21 cellular contexts compared by ENCODE assay signal in the genomic region with DNA sequence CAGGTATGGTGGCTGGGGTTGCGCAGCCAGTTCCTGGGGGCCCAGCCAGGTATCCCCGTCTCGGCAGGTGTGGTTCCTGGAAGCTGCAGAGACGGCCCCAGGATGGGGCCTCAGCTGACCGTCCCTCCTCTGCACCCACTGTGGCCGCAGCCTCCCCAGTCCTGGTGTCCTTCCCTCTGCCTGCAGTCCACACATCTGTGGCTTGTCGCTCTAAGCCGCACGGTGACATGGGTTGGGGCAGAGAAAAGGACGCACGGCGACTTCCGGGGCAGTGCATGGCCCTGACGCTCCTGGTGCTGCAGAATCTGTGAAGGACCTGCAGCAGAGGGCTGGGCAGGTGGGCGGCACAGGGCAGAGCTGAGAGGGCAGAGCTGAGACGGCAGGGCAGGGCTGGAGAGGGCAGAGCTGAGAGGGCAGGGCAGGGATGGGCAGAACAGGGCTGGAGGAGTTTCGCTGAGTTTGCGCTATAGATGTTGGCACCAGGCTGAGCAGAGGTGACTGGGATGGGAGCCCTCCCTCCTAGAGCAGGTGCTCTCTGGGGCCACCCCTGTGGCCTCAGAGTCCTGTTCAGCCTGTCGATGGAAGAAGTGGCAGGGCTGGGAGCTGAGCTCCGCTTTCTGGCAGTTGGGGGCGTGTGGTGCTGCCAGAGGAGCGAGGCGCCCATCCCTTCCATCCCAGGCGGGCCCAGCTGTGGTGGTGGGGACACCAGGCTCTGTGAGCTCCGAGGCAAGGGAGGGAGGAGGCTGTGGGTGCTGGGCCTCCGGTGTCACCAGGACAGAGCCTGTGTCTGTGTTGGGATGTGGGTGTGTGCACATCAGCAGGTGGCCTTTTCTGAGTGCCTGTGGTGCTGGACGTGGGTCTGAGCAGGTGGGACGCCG. TPM values are rescaled to one million over a fixed set of nuclear protein-coding genes. Genes with fewer than 3 reads are reported as not detected.
DNase-seq lines count a peak whose midpoint lies in the region; ATAC-seq and TF ChIP-seq lines count a peak whose summit lies in the region.
"Had no signal": no experiment of that assay in that cellular context is flagged by ENCODE, and none has a peak within 500 bp of the region (broad histone marks: within the 10 kb centered on the region; RNA-seq: fewer than 3 reads in every experiment).

No MANE protein-coding gene starts in this region.

- peaks cover 11 to 26% (median 20%) of the 10 kb centered on the region in 10 experiments; a peak in 18 of 20 replicates for H3K4me1 ChIP-seq in BLaER1 treated with 17β-estradiol and CSF1 and Interleukin-3, amounts not matched to agents 10 nM and 100 nM
- H3K4me1 ChIP-seq in neuronal stem cell (ENCODE audit: control insufficient read depth in 2 of 2, insufficient read depth in 1 of 2, low read depth in 1 of 2, low read length in 2 of 2) = no peaks in the 10 kb centered on the region

- peaks cover 28% of the 10 kb centered on the region for H3K36me3 Mint-ChIP-seq in endothelial cell (ENCODE audit: low read depth, unreplicated experiment)

- peak overlapping the region; percentile 42 for H3K27ac Mint-ChIP-seq in endothelial cell (ENCODE audit: unreplicated experiment)

- no peaks in the 10 kb centered on the region for H3K9me3 Mint-ChIP-seq in endothelial cell (ENCODE audit: unreplicated experiment)
- H3K9me3 Mint-ChIP-seq: CD8-positive, alpha-beta memory T cell had no signal

- no peaks in the 10 kb centered on the region for H3K4me1 Mint-ChIP-seq in endothelial cell (ENCODE audit: unreplicated experiment)
- H3K4me1 Mint-ChIP-seq: CD8-positive, alpha-beta memory T cell had no signal

- no peak overlapping the region for H2AFZ ChIP-seq in neuronal stem cell (ENCODE audit: low read length)

- H4K8ac ChIP-seq in neuronal stem cell (ENCODE audit: low read depth, low read length) = peak overlapping the region; percentile 65

- DNase-seq in NCI-H510A (lab: John Stamatoyannopoulos, UW) = peak; percentile 38
- no peak for DNase-seq in endothelial cell (ENCODE audit: low spot score)
- no peak for DNase-seq in neuronal stem cell (ENCODE audit: low spot score)
- DNase-seq in NCI-H2107 treated with DMSO at 0.1 percent for 48 hours (lab: John Stamatoyannopoulos, UW; ENCODE audit: unreplicated experiment) = no peak
- DNase-seq: Calu3; CD8-positive, alpha-beta memory T cell; DMS153; GOT3; KG1; NCI-H1092; NCI-H1436; NCI-H187 treated with DMSO at 0.1 percent for 48 hours; NCI-H2107; NCI-H524; NCI-H774; NK-92 treated with Interleukin-12 subunit alpha and Interleukin-12 subunit beta, amount 100 ng/mL, for 24 hours had no signal

- WGBS in neuronal stem cell (ENCODE audit: extremely low coverage in 2 of 2, insufficient read length in 2 of 2, insufficient replicate concordance in 1 of 2), 2 donors = no CpG with 5 or more reads among the region's 29 CpGs

- no peak overlapping the region for H3K4ac ChIP-seq in neuronal stem cell (ENCODE audit: low read length)

- peaks cover 0 to 49% (median 0%) of the 10 kb centered on the region in 11 experiments; a peak in 6 of 22 replicates for H4K20me1 ChIP-seq in BLaER1 treated with 17β-estradiol and CSF1 and Interleukin-3, amounts not matched to agents 10 nM and 100 nM

- no peak overlapping the region for H3K4me3 Mint-ChIP-seq in endothelial cell (ENCODE audit: unreplicated experiment)
- H3K4me3 Mint-ChIP-seq: CD8-positive, alpha-beta memory T cell had no signal

- ATAC-seq in GM18520 (IDR thresholded peaks at IDR 0.05; ENCODE audit: unreplicated experiment) (no peak), GM18861 (IDR thresholded peaks at IDR 0.05; ENCODE audit: unreplicated experiment) (no peak)

- H3K79me1 ChIP-seq in neuronal stem cell (ENCODE audit: low read depth, low read length) = peaks cover 2% of the 10 kb centered on the region

- H2BK5ac ChIP-seq in neuronal stem cell (ENCODE audit: low read length) = peak overlapping the region; percentile 53

- H3K27me3 Mint-ChIP-seq in endothelial cell (ENCODE audit: unreplicated experiment) = peaks cover 5% of the 10 kb centered on the region
- H3K27me3 Mint-ChIP-seq: CD8-positive, alpha-beta memory T cell had no signal

- H3K27ac ChIP-seq in BLaER1 treated with 17β-estradiol and CSF1 and Interleukin-3, amounts not matched to agents 10 nM and 100 nM = peak overlapping the region in 2 of 11 experiments; percentile 22 to 35; a peak in 3 of 22 replicates
- H3K27ac ChIP-seq in neuronal stem cell (replicated peaks; ENCODE audit: low read length) = no peak overlapping the region
- H3K27ac ChIP-seq: C4-2B had no signal

- H3K4me3 ChIP-seq in BLaER1 treated with 17β-estradiol and CSF1 and Interleukin-3, amounts not matched to agents 10 nM and 100 nM = no peak overlapping the region
- H3K4me3 ChIP-seq in neuronal stem cell (ENCODE audit: low read length in 2 of 2) = peak overlapping the region in 1 of 2 donors; percentile 46

- H3K9ac ChIP-seq in BLaER1 treated with 17β-estradiol and CSF1 and Interleukin-3, amounts not matched to agents 10 nM and 100 nM = peak overlapping the region in 7 of 11 experiments; percentile 9 to 45 (median 35); a peak in 7 of 22 replicates
- no peak overlapping the region for H3K9ac ChIP-seq in neuronal stem cell (ENCODE audit: low read depth, low read length, poor library complexity)

- H3K4me2 ChIP-seq in BLaER1 treated with 17β-estradiol and CSF1 and Interleukin-3, amounts not matched to agents 10 nM and 100 nM = peak overlapping the region in 5 of 11 experiments; percentile 5 to 53 (median 41); a peak in 7 of 22 replicates
- peak overlapping the region; percentile 11 for H3K4me2 ChIP-seq in neuronal stem cell (ENCODE audit: insufficient read depth, low read length, poor library complexity, severe bottlenecking)

- H3K23ac ChIP-seq in neuronal stem cell (ENCODE audit: low read depth, low read length, poor library complexity) = peak overlapping the region; percentile 95

- H3K27me3 ChIP-seq in BLaER1 treated with 17β-estradiol and CSF1 and Interleukin-3, amounts not matched to agents 10 nM and 100 nM = no peaks in the 10 kb centered on the region
- H3K27me3 ChIP-seq in neuronal stem cell (ENCODE audit: control insufficient read depth in 3 of 3, insufficient read depth in 3 of 3, low read depth in 1 of 3, low read length in 3 of 3) = no peaks in the 10 kb centered on the region

- no peaks in the 10 kb centered on the region for H3K9me3 ChIP-seq in BLaER1 treated with 17β-estradiol and CSF1 and Interleukin-3, amounts not matched to agents 10 nM and 100 nM (replicated peaks in 1 of 11)
- H3K9me3 ChIP-seq in neuronal stem cell (replicated peaks in 1 of 2; ENCODE audit: control insufficient read depth in 2 of 2, insufficient read depth in 1 of 2, low read depth in 1 of 2, low read length in 2 of 2) = peaks cover 0 to 3% of the 10 kb centered on the region in 2 donors

- peaks cover 82 to 98% (median 93%) of the 10 kb centered on the region in 11 experiments for H3K36me3 ChIP-seq in BLaER1 treated with 17β-estradiol and CSF1 and Interleukin-3, amounts not matched to agents 10 nM and 100 nM
- H3K36me3 ChIP-seq in neuronal stem cell (replicated peaks in 1 of 2; ENCODE audit: control insufficient read depth in 2 of 2, insufficient read depth in 2 of 2, low read length in 2 of 2) = peaks cover 36 to 82% of the 10 kb centered on the region in 2 donors

- no peak for TF ChIP-seq CTCF in endothelial cell (IDR thresholded peaks at IDR 0.05; ENCODE audit: unreplicated experiment)

- no peak overlapping the region for H2AK5ac ChIP-seq in neuronal stem cell (ENCODE audit: low read depth, low read length)

- no peak overlapping the region for H2BK120ac ChIP-seq in neuronal stem cell (ENCODE audit: low read depth, low read length)

- no peak overlapping the region for H4K91ac ChIP-seq in neuronal stem cell (ENCODE audit: low read depth, low read length, poor library complexity)

- H3K14ac ChIP-seq in neuronal stem cell (ENCODE audit: low read length) = no peak overlapping the region

- H3K18ac ChIP-seq in neuronal stem cell (ENCODE audit: low read length) = no peak overlapping the region

- H2BK15ac ChIP-seq in neuronal stem cell (ENCODE audit: low read length) = no peak overlapping the region

- no peak overlapping the region for H2BK12ac ChIP-seq in neuronal stem cell (ENCODE audit: low read length)

RNA-seq across cellular contexts. Expression of gene TSC2, which starts 23.0 kb away (rescaled TPM):
- total RNA-seq in endothelial cell (ENCODE audit: unreplicated experiment) = 180 TPM
- 54.6 TPM for polyA plus RNA-seq in neuronal stem cell (2013, experiment 1 of 2)
- polyA plus RNA-seq in neuronal stem cell (2013, experiment 2 of 2) = 53.2 TPM

RNA-seq across cellular contexts. Expression of gene NTHL1, which starts 23.2 kb away (rescaled TPM):
- total RNA-seq in endothelial cell (ENCODE audit: unreplicated experiment) = 25.6 TPM
- polyA plus RNA-seq in neuronal stem cell (2013, experiment 1 of 2) = 28.2 TPM
- 27.7 TPM for polyA plus RNA-seq in neuronal stem cell (2013, experiment 2 of 2)

RNA-seq across cellular contexts. Expression of gene NHERF2, which starts 44.1 kb away (rescaled TPM):
- 78.8 TPM for total RNA-seq in endothelial cell (ENCODE audit: unreplicated experiment)
- polyA plus RNA-seq in neuronal stem cell (2013, experiment 1 of 2) = 16.0 TPM
- 14.8 TPM for polyA plus RNA-seq in neuronal stem cell (2013, experiment 2 of 2)

RNA-seq across cellular contexts. Expression of gene NPW, which starts 51.2 kb away (rescaled TPM):
- total RNA-seq in endothelial cell (ENCODE audit: unreplicated experiment) = 0.82 TPM
- 2.0 TPM for polyA plus RNA-seq in neuronal stem cell (2013, experiment 1 of 2)
- polyA plus RNA-seq in neuronal stem cell (2013, experiment 2 of 2) = 1.7 TPM
- total RNA-seq: G401 had no signal
- polyA plus RNA-seq: CD8-positive, alpha-beta memory T cell had no signal
